1 cellular context compared by ENCODE assay signal in genomic region chr1:24186993-24187790, GRCh38.
A peak's percentile ranks its signal among the peaks of the same experiment; 100 is the strongest.
TF ChIP-seq lines count a peak whose summit lies in the region.

TSS of gene IFNLR1 (minus strand) at chr1:24187289. CDS start at chr1:24187248, 41 bp downstream.

TF ChIP-seq in HepG2, 621 proteins besides CTCF, POLR2A, EP300 and RAD21 (continued from another document and continues in another):
- TF ChIP-seq PATZ1 (CRISPR knock-in tag; IDR thresholded peaks at IDR 0.05) (peak; percentile 46), ATF5 (CRISPR knock-in tag; IDR thresholded peaks at IDR 0.05; ENCODE audit: low read depth) (no peak), ZNF576 (CRISPR knock-in tag; IDR thresholded peaks at IDR 0.05) (no peak), RAD51 (IDR thresholded peaks at IDR 0.05; ENCODE audit: borderline replicate concordance) (no peak), NBN (conservative IDR thresholded peaks at IDR 0.05) (no peak), HOXA7 (CRISPR knock-in tag; IDR thresholded peaks at IDR 0.05) (no peak), SNAPC5 (CRISPR knock-in tag; IDR thresholded peaks at IDR 0.05; ENCODE audit: borderline replicate concordance) (no peak), JDP2 (CRISPR knock-in tag; IDR thresholded peaks at IDR 0.05; ENCODE audit: borderline replicate concordance) (no peak), MYPOP (CRISPR knock-in tag; IDR thresholded peaks at IDR 0.05) (no peak), STAT5B (CRISPR knock-in tag; IDR thresholded peaks at IDR 0.05) (no peak), HOMEZ (CRISPR knock-in tag; IDR thresholded peaks at IDR 0.05; ENCODE audit: low read depth) (no peak), RERE (CRISPR knock-in tag; IDR thresholded peaks at IDR 0.05; ENCODE audit: low read depth) (no peak), ZNF775 (CRISPR knock-in tag; IDR thresholded peaks at IDR 0.05; ENCODE audit: borderline replicate concordance) (no peak), ZNF792 (CRISPR knock-in tag; IDR thresholded peaks at IDR 0.05) (no peak; the same call in 1 of the 2 replicates), ZNF20 (CRISPR knock-in tag; IDR thresholded peaks at IDR 0.05) (no peak), KDM6A (CRISPR knock-in tag; IDR thresholded peaks at IDR 0.05; ENCODE audit: low read depth) (no peak), TFDP1 (CRISPR knock-in tag; IDR thresholded peaks at IDR 0.05; ENCODE audit: borderline replicate concordance) (peak; percentile 30; the same call in 1 of the 2 replicates), RBFOX2 (IDR thresholded peaks at IDR 0.05; ENCODE audit: low read depth, low read length) (no peak), EEA1 (CRISPR knock-in tag; IDR thresholded peaks at IDR 0.05; ENCODE audit: borderline replicate concordance) (no peak), ARID5B (CRISPR knock-in tag; IDR thresholded peaks at IDR 0.05) (0 out of 2 replicates have a peak, but pooled peaks have one; percentile 15), CREB1 (IDR thresholded peaks at IDR 0.05) (no peak), CREB1 (CRISPR knock-in tag; IDR thresholded peaks at IDR 0.05) (peak; percentile 2; the same call in 1 of the 2 replicates), NR2F1 (CRISPR knock-in tag; IDR thresholded peaks at IDR 0.05) (no peak), HOXA9 (CRISPR knock-in tag; IDR thresholded peaks at IDR 0.05; ENCODE audit: borderline replicate concordance) (no peak), ZNF772 (CRISPR knock-in tag; IDR thresholded peaks at IDR 0.05) (no peak), ISL2 (CRISPR knock-in tag; IDR thresholded peaks at IDR 0.05) (no peak; the same call in 1 of the 2 replicates), JUN (CRISPR knock-in tag; IDR thresholded peaks at IDR 0.05) (no peak), ZSCAN21 (CRISPR knock-in tag; IDR thresholded peaks at IDR 0.05; ENCODE audit: borderline replicate concordance) (no peak), ZNF672 (CRISPR knock-in tag; IDR thresholded peaks at IDR 0.05) (no peak), KLF6 (CRISPR knock-in tag; IDR thresholded peaks at IDR 0.05) (no peak), ATAD3A (CRISPR knock-in tag; IDR thresholded peaks at IDR 0.05) (no peak), REXO4 (CRISPR knock-in tag; IDR thresholded peaks at IDR 0.05; ENCODE audit: borderline replicate concordance) (no peak), ZC3H13 (CRISPR knock-in tag; IDR thresholded peaks at IDR 0.05) (no peak), CAMTA2 (CRISPR knock-in tag; IDR thresholded peaks at IDR 0.05; ENCODE audit: borderline replicate concordance) (no peak), ZSCAN12 (CRISPR knock-in tag; IDR thresholded peaks at IDR 0.05) (no peak), ZBTB34 (CRISPR knock-in tag; IDR thresholded peaks at IDR 0.05) (0 out of 2 replicates have a peak, but pooled peaks have one; percentile 45), BRD4 (CRISPR knock-in tag; IDR thresholded peaks at IDR 0.05) (no peak)
